19 cellular contexts compared by ENCODE assay signal in genomic region chr20:24646331-24646730, GRCh38.
"Had no signal": no experiment of that assay in that cellular context is flagged by ENCODE, and none has a peak within 500 bp of the region (broad histone marks: within the 10 kb centered on the region; RNA-seq: fewer than 3 reads in every experiment).

No MANE protein-coding gene starts in this region.

- ATAC-seq: activated CD4-positive, CD25-positive, alpha-beta regulatory T cell treated with anti-CD3 and anti-CD28 coated beads, Interleukin-2, amount 50 U/mL, for 24 hours; activated T-cell treated with anti-CD3 and anti-CD28 coated beads, Interleukin-2, amount 50 U/mL, for 4 hours; naive thymus-derived CD8-positive, alpha-beta T cell; psoas muscle; right lobe of liver had no signal

- H3K27ac ChIP-seq: brain microvascular endothelial cell, left ventricle myocardium inferior, psoas muscle, right lobe of liver had no signal

- H3K4me2 ChIP-seq: smooth muscle cell had no signal

- H3K4me3 Mint-ChIP-seq: activated naive CD4-positive, alpha-beta T cell treated with anti-CD3 and anti-CD28 coated beads, Interleukin-2, amount 10 ng/mL, durations not matched to agents 7 days and 5 days; activated T-cell treated with anti-CD3 and anti-CD28 coated beads, Interleukin-2, amount 50 U/mL, for 4 hours; naive thymus-derived CD8-positive, alpha-beta T cell had no signal

- H3K4me3 ChIP-seq: left ventricle myocardium inferior, psoas muscle, right lobe of liver, smooth muscle cell had no signal

- H3K27ac Mint-ChIP-seq: activated naive CD4-positive, alpha-beta T cell treated with anti-CD3 and anti-CD28 coated beads, Interleukin-2, amount 10 ng/mL, durations not matched to agents 7 days and 5 days had no signal

- DNase-seq: activated CD4-positive, alpha-beta T cell treated with anti-CD3 and anti-CD28 coated beads, Interleukin-2, amount 50 U/mL, for 1 hour; activated CD8-positive, alpha-beta memory T cell treated with anti-CD3 and anti-CD28 coated beads, Interleukin-2, amount 50 U/mL, for 4 hours; activated naive CD4-positive, alpha-beta T cell treated with anti-CD3 and anti-CD28 coated beads, Interleukin-2, amount 10 ng/mL, durations not matched to agents 7 days and 5 days; activated T-cell treated with anti-CD3 and anti-CD28 coated beads, Interleukin-2, amount 50 U/mL, for 4 hours; aorta; brain microvascular endothelial cell; cortex of kidney; erythroblast; foreskin melanocyte; left ventricle myocardium inferior; mesendoderm; psoas muscle; right lobe of liver; stimulated activated CD4-positive, alpha-beta T cell treated with anti-CD3 and anti-CD28 coated beads, Interleukin-4, amount 100 ng/mL, for 1 hour; T1000 had no signal

- H3K36me3 Mint-ChIP-seq: activated naive CD4-positive, alpha-beta T cell treated with anti-CD3 and anti-CD28 coated beads, Interleukin-2, amount 10 ng/mL, durations not matched to agents 7 days and 5 days; naive thymus-derived CD8-positive, alpha-beta T cell had no signal

- FAIRE-seq: endometrium had no signal

- H3K9me3 ChIP-seq: right lobe of liver had no signal

- H3K27me3 ChIP-seq: brain microvascular endothelial cell, right lobe of liver had no signal

- H3K9me3 Mint-ChIP-seq: activated naive CD4-positive, alpha-beta T cell treated with anti-CD3 and anti-CD28 coated beads, Interleukin-2, amount 10 ng/mL, durations not matched to agents 7 days and 5 days; activated T-cell treated with anti-CD3 and anti-CD28 coated beads, Interleukin-2, amount 50 U/mL, for 4 hours had no signal

- H3K4me1 ChIP-seq: left ventricle myocardium inferior, psoas muscle, right lobe of liver had no signal

- H3K36me3 ChIP-seq: brain microvascular endothelial cell, left ventricle myocardium inferior, right lobe of liver had no signal
